In genomic region chr6:41528409-41528963, GRCh38 we compare ENCODE assay signal across 25 cellular contexts. TPM values are rescaled to one million over a fixed set of nuclear protein-coding genes. Genes with fewer than 3 reads are reported as not detected.
DNase-seq lines count a peak whose midpoint lies in the region; ATAC-seq, FAIRE-seq and TF ChIP-seq lines count a peak whose summit lies in the region.
"Had no signal": no experiment of that assay in that cellular context is flagged by ENCODE, and none has a peak within 500 bp of the region (broad histone marks: within the 10 kb centered on the region; RNA-seq: fewer than 3 reads in every experiment).

No MANE protein-coding gene starts in this region.

- 0 out of 2 replicates have a peak overlapping the region, but pooled peaks have one; percentile 23 for H2BK20ac ChIP-seq in H1 (ENCODE audit: low read length)

- no peak overlapping the region for H3K14ac ChIP-seq in H1 (ENCODE audit: insufficient read length)

- H3K27me3 ChIP-seq in HepG2 (ENCODE audit: control insufficient read depth in 1 of 2, insufficient read depth in 2 of 2, low read length in 2 of 2), result no peaks in the 10 kb centered on the region
- H3K27me3 ChIP-seq in right lobe of liver, result no peaks in the 10 kb centered on the region
- H3K27me3 ChIP-seq in H1 (replicated peaks in 1 of 4; ENCODE audit: control insufficient read depth in 3 of 4, extremely low read depth in 1 of 4, insufficient read depth in 3 of 4, low read length in 3 of 4), result peaks cover 0 to 13% (median 4%) of the 10 kb centered on the region in 4 experiments; a peak in 6 of 7 replicates
- no peaks in the 10 kb centered on the region for H3K27me3 ChIP-seq in aorta (ENCODE audit: control insufficient read depth in 1 of 2, insufficient read depth in 2 of 2, low read length in 1 of 2)
- H3K27me3 ChIP-seq in uterus, result no peaks in the 10 kb centered on the region
- H3K27me3 ChIP-seq: brain microvascular endothelial cell had no signal

- no peak overlapping the region; the same call in 1 of the 2 replicates for H4K8ac ChIP-seq in H1 (ENCODE audit: extremely low read depth, insufficient read depth, low read length)

- no peak overlapping the region for H2BK15ac ChIP-seq in H1 (ENCODE audit: low read length)

- intact Hi-C loops in HepG2 (cut with micrococcal nuclease; ENCODE audit: unreplicated experiment), result no loop called here
- intact Hi-C loops in right lobe of liver (cut with DNase I), result no loop called here
- intact Hi-C loops in aorta (cut with DNase I), result no loop called here
- intact Hi-C loops in uterus (cut with DNase I; ENCODE audit: low total_unique reads), result no loop called here

- H2AFZ ChIP-seq in HepG2 (ENCODE audit: low read length) (no peak overlapping the region), H1 (ENCODE audit: low read length) (no peak overlapping the region)

- no peak for TF ChIP-seq EP300 in HepG2 (IDR thresholded peaks at IDR 0.05; ENCODE audit: low read depth in 2 of 2, low read length in 2 of 2)
- TF ChIP-seq EP300 in HepG2 (CRISPR knock-in tag; IDR thresholded peaks at IDR 0.05; ENCODE audit: borderline replicate concordance), result no peak
- TF ChIP-seq EP300 in H1 (IDR thresholded peaks at IDR 0.05; ENCODE audit: borderline replicate concordance in 1 of 2, low read depth in 2 of 2, low read length in 2 of 2), result no peak

- BruUV-seq in HepG2 (replicated peaks; lab: Mats Ljungman, UMichigan), result no TSS peak

- H4K5ac ChIP-seq in H1 (ENCODE audit: insufficient read length, low read depth, low read length), result no peak overlapping the region

- H3K9ac ChIP-seq in HepG2 (ENCODE audit: insufficient read depth, low read depth, low read length) (peak overlapping the region; percentile 50; the same call in 1 of the 2 replicates), H1 (replicated peaks in 1 of 4; ENCODE audit: extremely low read depth in 1 of 4, low read depth in 3 of 4, low read length in 3 of 4) (no peak overlapping the region)

- H3K9me3 Mint-ChIP-seq in nephron, result no peaks in the 10 kb centered on the region
- H3K9me3 Mint-ChIP-seq: activated T-cell treated with anti-CD3 and anti-CD28 coated beads, Interleukin-2, amount 50 U/mL, for 72 hours; CD8-positive, alpha-beta memory T cell; H9 had no signal

- peak overlapping the region; percentile 23 to 49 (median 25); a peak in 2 of 6 replicates for H3K4me3 ChIP-seq in HepG2 (replicated peaks in 1 of 3; ENCODE audit: insufficient read depth in 1 of 3, low read depth in 2 of 3, low read length in 3 of 3)
- no peak overlapping the region for H3K4me3 ChIP-seq in right lobe of liver
- H3K4me3 ChIP-seq in H1 (ENCODE audit: extremely low read depth in 1 of 4, insufficient read depth in 2 of 4, low read depth in 3 of 4, low read length in 4 of 4), result no peak overlapping the region
- H3K4me3 ChIP-seq in aorta (ENCODE audit: low read length in 2 of 2), result no peak overlapping the region
- no peak overlapping the region for H3K4me3 ChIP-seq in uterus
- H3K4me3 ChIP-seq: heart right ventricle, K562, skin epidermis, tibial nerve had no signal

- H3K23me2 ChIP-seq in H1 (ENCODE audit: low read depth, low read length), result no peaks in the 10 kb centered on the region

- H3K9me3 ChIP-seq in HepG2 (ENCODE audit: low read length), result no peaks in the 10 kb centered on the region
- no peaks in the 10 kb centered on the region for H3K9me3 ChIP-seq in right lobe of liver
- H3K9me3 ChIP-seq in H1 (ENCODE audit: insufficient read depth in 2 of 2, low read depth in 1 of 2, low read length in 1 of 2), result no peaks in the 10 kb centered on the region
- no peaks in the 10 kb centered on the region for H3K9me3 ChIP-seq in aorta (ENCODE audit: control insufficient read depth, low read length)
- no peaks in the 10 kb centered on the region for H3K9me3 ChIP-seq in uterus
- H3K9me3 ChIP-seq: heart right ventricle, tibial nerve had no signal

- H3K36me3 ChIP-seq in HepG2 (replicated peaks in 1 of 2; ENCODE audit: control insufficient read depth in 1 of 2, insufficient read depth in 2 of 2, low read length in 2 of 2) (no peaks in the 10 kb centered on the region), right lobe of liver (no peaks in the 10 kb centered on the region), H1 (ENCODE audit: control insufficient read depth in 2 of 4, insufficient read depth in 4 of 4, low read length in 3 of 4) (no peaks in the 10 kb centered on the region), aorta (ENCODE audit: control insufficient read depth in 1 of 2, insufficient read depth in 2 of 2, low read length in 1 of 2) (no peaks in the 10 kb centered on the region), uterus (no peaks in the 10 kb centered on the region)
- H3K36me3 ChIP-seq: brain microvascular endothelial cell, heart right ventricle, tibial nerve had no signal

- no peak for TF ChIP-seq CTCF in HepG2 (CRISPR knock-in tag; IDR thresholded peaks at IDR 0.05)
- TF ChIP-seq CTCF in right lobe of liver (IDR thresholded peaks at IDR 0.05), result no peak
- TF ChIP-seq CTCF in H1 (IDR thresholded peaks at IDR 0.05; ENCODE audit: control extremely low read depth in 1 of 3, insufficient read depth in 1 of 3, low read depth in 1 of 3, low read length in 3 of 3), result no peak
- TF ChIP-seq CTCF in nephron (IDR thresholded peaks at IDR 0.05; ENCODE audit: unreplicated experiment in 3 of 3), result no peak
- TF ChIP-seq CTCF in uterus (IDR thresholded peaks at IDR 0.05), result no peak

- no peaks in the 10 kb centered on the region for H3K36me3 Mint-ChIP-seq in nephron (ENCODE audit: low read depth)
- H3K36me3 Mint-ChIP-seq: CD8-positive, alpha-beta memory T cell had no signal

- no peak overlapping the region for H3K4ac ChIP-seq in H1 (replicated peaks; ENCODE audit: insufficient read length, low read depth, low read length)

- H3K79me2 ChIP-seq in HepG2 (ENCODE audit: insufficient read depth, low read length), result no peaks in the 10 kb centered on the region
- H3K79me2 ChIP-seq in H1 (ENCODE audit: control insufficient read depth in 1 of 2, insufficient read depth in 2 of 2, low read length in 2 of 2), result no peaks in the 10 kb centered on the region

- H3K18ac ChIP-seq in H1 (ENCODE audit: extremely low read depth, low read length), result no peak overlapping the region

- H3K4me1 ChIP-seq in HepG2 (ENCODE audit: insufficient read depth, low read length) (peaks cover 65% of the 10 kb centered on the region), right lobe of liver (no peaks in the 10 kb centered on the region), H1 (replicated peaks in 1 of 4; ENCODE audit: control insufficient read depth in 3 of 4, insufficient read depth in 4 of 4, low read length in 3 of 4) (peaks cover 4 to 18% (median 12%) of the 10 kb centered on the region in 4 experiments; a peak in 5 of 7 replicates), aorta (ENCODE audit: control insufficient read depth in 1 of 2, insufficient read depth in 2 of 2, low read length in 2 of 2) (no peaks in the 10 kb centered on the region), uterus (no peaks in the 10 kb centered on the region)

- FAIRE-seq in HepG2 (lab: Jason Lieb, UNC), result no peak
- FAIRE-seq in H1 (lab: Jason Lieb, UNC), result no peak
- FAIRE-seq: K562 had no signal

- no peak for TF ChIP-seq RAD21 in HepG2 (CRISPR knock-in tag; IDR thresholded peaks at IDR 0.05)
- no peak for TF ChIP-seq RAD21 in H1 (IDR thresholded peaks at IDR 0.05 in 1 of 2, conservative IDR thresholded peaks at IDR 0.05 in 1 of 2; ENCODE audit: low read depth in 2 of 2, low read length in 2 of 2)

- H4K91ac ChIP-seq in H1 (replicated peaks; ENCODE audit: insufficient read length, low read length), result no peak overlapping the region

- H2AK5ac ChIP-seq in H1 (ENCODE audit: low read depth, low read length), result no peak overlapping the region

- ATAC-seq in HepG2, result peak; percentile 3; the same call in 1 of the 3 replicates
- no peak for ATAC-seq in right lobe of liver
- ATAC-seq in aorta (ENCODE audit: low FRiP score), result peak; percentile 5
- ATAC-seq: activated T-cell treated with anti-CD3 and anti-CD28 coated beads, Interleukin-2, amount 50 U/mL, for 72 hours; K562; SK-N-SH treated with all-trans-retinoic acid at 6 μM for 48 hours had no signal

- H3K79me1 ChIP-seq in H1 (ENCODE audit: low read depth, low read length), result no peaks in the 10 kb centered on the region

- no peak overlapping the region for H2BK120ac ChIP-seq in H1 (replicated peaks; ENCODE audit: low read depth, low read length)

- H3K4me3 Mint-ChIP-seq in nephron, result peak overlapping the region in 1 of 3 experiments; percentile 49
- H3K4me3 Mint-ChIP-seq: activated T-cell treated with anti-CD3 and anti-CD28 coated beads, Interleukin-2, amount 50 U/mL, for 72 hours; CD8-positive, alpha-beta memory T cell; H9 had no signal

- no peak for TF ChIP-seq POLR2A in HepG2 (IDR thresholded peaks at IDR 0.05; ENCODE audit: insufficient read depth in 1 of 2, low read depth in 2 of 2, low read length in 2 of 2)
- TF ChIP-seq POLR2A in right lobe of liver (IDR thresholded peaks at IDR 0.05), result no peak
- TF ChIP-seq POLR2A in H1 (IDR thresholded peaks at IDR 0.05; ENCODE audit: control extremely low read depth in 1 of 2, low read depth in 2 of 2, low read length in 2 of 2), result no peak
- TF ChIP-seq POLR2A in uterus (IDR thresholded peaks at IDR 0.05), result no peak

- peak overlapping the region in 2 of 3 experiments; percentile 31 to 64 for H3K27ac Mint-ChIP-seq in nephron
- H3K27ac Mint-ChIP-seq: activated T-cell treated with anti-CD3 and anti-CD28 coated beads, Interleukin-2, amount 50 U/mL, for 72 hours; CD8-positive, alpha-beta memory T cell; H9 had no signal

- DNase-seq in HepG2 (ENCODE audit: low spot score), result no peak
- DNase-seq in right lobe of liver, result no peak
- DNase-seq in H1 (ENCODE audit: low read depth in 1 of 2, low spot score in 2 of 2), result no peak
- DNase-seq in aorta, result no peak
- DNase-seq in MV-4-11 (lab: John Stamatoyannopoulos, UW), result no peak
- DNase-seq in NCI-H2196 treated with DMSO at 0.1 percent for 48 hours (lab: John Stamatoyannopoulos, UW; ENCODE audit: unreplicated experiment), result no peak
- no peak for DNase-seq in uterus
- DNase-seq: activated naive CD4-positive, alpha-beta T cell treated with Interleukin-2 at 50 U/mL for 16 hours; activated T-cell treated with anti-CD3 and anti-CD28 coated beads, Interleukin-2, amount 50 U/mL, for 72 hours; AML-193; CD8-positive, alpha-beta memory T cell; erythroblast; H9; heart right ventricle; left cardiac atrium; mammary epithelial cell; NCI-H446 treated with DMSO at 0.1 percent for 48 hours; occipital lobe had no signal

- peaks cover 45% of the 10 kb centered on the region for H3K4me1 Mint-ChIP-seq in nephron

- H3K56ac ChIP-seq in H1 (replicated peaks; ENCODE audit: insufficient read length, low read depth, low read length), result no peak overlapping the region

- peak overlapping the region; percentile 82 for H3K4me2 ChIP-seq in HepG2 (ENCODE audit: low read depth, low read length)
- H3K4me2 ChIP-seq in H1 (ENCODE audit: insufficient read depth in 1 of 2, low read depth in 2 of 2, low read length in 2 of 2), result peak overlapping the region in 1 of 2 experiments; percentile 6; a peak in 1 of 4 replicates

- no peaks in the 10 kb centered on the region for H4K20me1 ChIP-seq in HepG2 (ENCODE audit: insufficient read depth, low read length)
- H4K20me1 ChIP-seq in H1 (replicated peaks in 1 of 2; ENCODE audit: control insufficient read depth in 1 of 2, insufficient read depth in 2 of 2, low read length in 2 of 2), result no peaks in the 10 kb centered on the region

- POLR2A ChIA-PET in HepG2 (lab: Yijun Ruan, JAX) (interaction anchor here (1.1 to 3.0 kb wide), 8 partner anchors 9 to 72 kb away, joined by 3 to 17 read pairs (median 8); partner anchors contain the start of gene FOXP4), H1 (lab: Charles Lee; ENCODE audit: partially characterized antibody) (interaction anchor here (1.4 kb wide), 1 partner anchor 12 kb away, joined by 3 read pairs; no protein-coding TSS in a partner anchor)

- H2BK12ac ChIP-seq in H1 (ENCODE audit: low read depth, low read length), result no peak overlapping the region

- WGBS in HepG2 (ENCODE audit: low lambda C conversion rate), result 85% methylated on average over 11 of the region's 11 CpGs
- 86% methylated on average over 6 of the region's 11 CpGs for WGBS in right lobe of liver (ENCODE audit: insufficient coverage, low coverage, low lambda C conversion rate, missing lambda C conversion rate)
- 78% methylated on average over 11 of the region's 11 CpGs; no CpG with 5 or more reads in 1 of the 2 experiments for WGBS in H1 (ENCODE audit: extremely low coverage in 1 of 2, insufficient coverage in 1 of 2, insufficient read length in 1 of 2, insufficient replicate concordance in 2 of 2, low coverage in 1 of 2, low lambda C conversion rate in 2 of 2, missing lambda C conversion rate in 1 of 2), 2 experiments
- 58 to 62% methylated on average over 11 of the region's 11 CpGs for WGBS in aorta, 2 donors

- peak overlapping the region; percentile 18 for H3K27ac ChIP-seq in HepG2 (ENCODE audit: extremely low read length, insufficient read depth, low read length)
- no peak overlapping the region for H3K27ac ChIP-seq in right lobe of liver
- no peak overlapping the region for H3K27ac ChIP-seq in H1 (ENCODE audit: low read depth, low read length)
- no peak overlapping the region for H3K27ac ChIP-seq in aorta (ENCODE audit: low read depth in 1 of 2, low read length in 2 of 2)
- H3K27ac ChIP-seq in uterus, result peak overlapping the region in 1 of 2 donors; percentile 36
- H3K27ac ChIP-seq: brain microvascular endothelial cell, heart right ventricle, RWPE1, skin epidermis, tibial nerve had no signal

- CTCF ChIA-PET in HepG2 (lab: Yijun Ruan, JAX; ENCODE audit: low intra/inter-chr PET ratio, low total read pairs) (no interaction called here), H1 (lab: Charles Lee; ENCODE audit: partially characterized antibody) (interaction anchor here (0.6 to 3.6 kb wide), 11 partner anchors 10 to 155 kb away, joined by 3 to 13 read pairs (median 4); no protein-coding TSS in a partner anchor)

- H3K23ac ChIP-seq in H1 (ENCODE audit: insufficient read length), result no peak overlapping the region

- H3K27me3 Mint-ChIP-seq in nephron (ENCODE audit: low read depth), result peaks cover 72% of the 10 kb centered on the region

- in situ Hi-C loops in HepG2 (cut with HindIII; ENCODE audit: extremely low pct_ligation_motif_present, low pct_unique_long_range_greater_than_20kb), result no loop called here

- H2BK5ac ChIP-seq in H1 (ENCODE audit: low read depth, low read length), result no peak overlapping the region

RNA-seq across cellular contexts. Expression of gene FOXP4, which starts 17.7 kb away (rescaled TPM):
- total RNA-seq in HepG2 (2016; rRNA removed; fragmentation: Illumina TruSeq; extraction: Trizol) (11.0 TPM in 2 replicates), right lobe of liver (10 to 100 TPM; 12.6 to 19.2 (median 14.9) TPM), aorta (10 to 100 TPM; 31.6 to 36.2 TPM), uterus (10 to 100 TPM in 2 of 4 donors, 1 to 10 TPM in 2; 3.8 to 50.1 (median 9.4) TPM)
- total RNA-seq in HepG2 (2016; cell fraction: cytosol; rRNA removed; fragmentation: Illumina TruSeq; extraction: Trizol; ENCODE audit: low read depth), result 2.8 and 3.0 TPM in 2 replicates
- 9.5 and 11.3 TPM in 2 replicates for total RNA-seq in HepG2 (2016; cell fraction: insoluble cytoplasmic fraction; rRNA removed; fragmentation: Illumina TruSeq; extraction: Trizol)
- 15.4 and 15.8 TPM in 2 replicates for total RNA-seq in HepG2 (2016; cell fraction: membrane; rRNA removed; fragmentation: Illumina TruSeq; extraction: Trizol)
- total RNA-seq in HepG2 (2016; cell fraction: nucleus; rRNA removed; fragmentation: Illumina TruSeq; extraction: Trizol), result 14.9 TPM in 2 replicates
- polyA plus RNA-seq in HepG2 (2011; rRNA removed) (12.4 and 15.9 TPM in 2 replicates), H1 (2011; rRNA removed) (4.8 and 6.7 TPM in 2 replicates), aorta (10 to 100 TPM in 1 of 2 donors, 1 to 10 TPM in 1; 9.1 to 11.3 TPM)
- 6.6 and 10.1 TPM in 2 replicates for polyA plus RNA-seq in HepG2 (2011; cell fraction: cytosol; rRNA removed)
- 47.8 and 59.4 TPM in 2 replicates for polyA plus RNA-seq in HepG2 (2011; cell fraction: nucleus; rRNA removed)
- polyA plus RNA-seq in HepG2 (2012), result 53.6 and 69.1 TPM in 2 replicates
- polyA plus RNA-seq in HepG2 (2016; cell fraction: cytosol; fragmentation: Illumina TruSeq; extraction: Trizol; ENCODE audit: low read depth), result 10.9 and 11.7 TPM in 2 replicates
- polyA plus RNA-seq in HepG2 (2016; cell fraction: insoluble cytoplasmic fraction; fragmentation: Illumina TruSeq; extraction: Trizol; ENCODE audit: low read depth), result 37.6 and 56.8 TPM in 2 replicates
- 44.1 and 44.7 TPM in 2 replicates for polyA plus RNA-seq in HepG2 (2016; cell fraction: membrane; fragmentation: Illumina TruSeq; extraction: Trizol; ENCODE audit: low read depth)
- 75.1 and 80.7 TPM in 2 replicates for polyA plus RNA-seq in HepG2 (2016; cell fraction: nucleus; fragmentation: Illumina TruSeq; extraction: Trizol; ENCODE audit: insufficient read depth, low read depth)
- polyA minus RNA-seq in HepG2 (2011; rRNA and poly(A)+ RNA removed; ENCODE audit: low replicate concordance), result 3.3 and 26.4 TPM in 2 replicates
- polyA minus RNA-seq in HepG2 (2011; cell fraction: cytosol; rRNA and poly(A)+ RNA removed), result 29.5 and 30.0 TPM in 2 replicates
- polyA minus RNA-seq in HepG2 (2011; cell fraction: nucleus; rRNA and poly(A)+ RNA removed), result 15.2 and 15.5 TPM in 2 replicates
- 13.3 and 14.7 TPM in 2 replicates for total RNA-seq in H1 (2021; fragmentation: NEBNext Ultra II Directional; extraction: Animal tissue kit (Norgen Biotek cat#: 25700))
- 2.2 TPM for polyA plus RNA-seq in H1 (2011; cell fraction: cytosol; rRNA removed)
- 8.8 TPM for polyA plus RNA-seq in H1 (2011; cell fraction: nucleus; rRNA removed)
- 9.6 to 20.8 TPM (median 19.1 TPM) in 4 replicates for polyA plus RNA-seq in H1 (2012, experiment 1 of 2)
- polyA plus RNA-seq in H1 (2012, experiment 2 of 2), result 13.4 TPM
- polyA plus RNA-seq in H1 (2013, experiment 1 of 2), result 5.1 TPM
- 5.1 TPM for polyA plus RNA-seq in H1 (2013, experiment 2 of 2)
- polyA minus RNA-seq in H1 (2011; rRNA and poly(A)+ RNA removed), result 2.0 and 2.4 TPM in 2 replicates
- polyA minus RNA-seq in H1 (2011; cell fraction: cytosol; rRNA and poly(A)+ RNA removed), result 9.3 TPM
- 5.1 TPM for polyA minus RNA-seq in H1 (2011; cell fraction: nucleus; rRNA and poly(A)+ RNA removed)

Comparison
In these comparisons a context has a peak if more than half of its experiments do, and no peak if none do; other contexts are left out.
1. ATAC-seq: peak in HepG2 (single experiment) and aorta (single experiment); none in right lobe of liver (0 of 4).
2. H3K4me3 ChIP-seq: peak in HepG2 (3 of 3); none in right lobe of liver (0 of 3), H1 (0 of 4), aorta (0 of 2) and uterus (0 of 2).